Comparison of ENCODE assay signal across 14 cellular contexts in the genomic region with DNA sequence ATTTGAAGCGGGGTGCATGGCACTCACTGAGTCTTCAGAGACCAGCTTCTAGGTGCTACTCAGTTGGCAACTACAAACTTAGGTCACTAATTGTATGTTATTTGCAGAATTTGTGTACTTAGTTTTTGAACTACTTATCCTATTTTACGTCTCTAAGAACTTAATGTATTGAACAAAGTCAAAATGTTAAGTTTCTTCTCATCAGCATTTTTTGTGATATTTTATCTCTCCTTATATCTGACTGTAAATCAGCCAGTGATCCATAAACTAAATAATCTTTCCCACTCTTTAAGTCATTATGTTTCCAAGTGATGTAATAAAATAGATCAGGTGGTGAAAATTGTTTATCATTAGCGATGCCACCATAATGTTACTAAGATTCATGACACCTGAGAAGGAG.
DNase-seq lines count a peak whose midpoint lies in the region; ATAC-seq and TF ChIP-seq lines count a peak whose summit lies in the region.
"Had no signal": no experiment of that assay in that cellular context is flagged by ENCODE, and none has a peak within 500 bp of the region (broad histone marks: within the 10 kb centered on the region; RNA-seq: fewer than 3 reads in every experiment).

No MANE protein-coding gene starts in this region.

- H3K9me3 Mint-ChIP-seq in CD4-positive, alpha-beta memory T cell, result no peaks in the 10 kb centered on the region
- no peaks in the 10 kb centered on the region for H3K9me3 Mint-ChIP-seq in activated T-helper 17 cell treated with anti-CD3 and anti-CD28 coated beads, Interleukin-2, amount 50 U/mL, for 72 hours
- H3K9me3 Mint-ChIP-seq in activated CD8-positive, alpha-beta T cell treated with anti-CD3 and anti-CD28 coated beads, Interleukin-2, amount 10 ng/mL, durations not matched to agents 7 days and 5 days (ENCODE audit: insufficient read depth), result no peaks in the 10 kb centered on the region
- H3K9me3 Mint-ChIP-seq in T-helper 2 cell treated with Interferon-gamma antibody and Interleukin-4, amounts not matched to agents 5 μg/mL and 100 μg/mL, for 36 hours, result no peaks in the 10 kb centered on the region
- H3K9me3 Mint-ChIP-seq: CD8-positive, alpha-beta memory T cell; HFFc6 had no signal

- H3K36me3 ChIP-seq in heart left ventricle, result peaks cover 0 to 33% (median 6%) of the 10 kb centered on the region in 9 donors
- no peaks in the 10 kb centered on the region for H3K36me3 ChIP-seq in CD4-positive, alpha-beta memory T cell (ENCODE audit: insufficient read depth, low read length)
- no peaks in the 10 kb centered on the region for H3K36me3 ChIP-seq in gastrocnemius medialis
- H3K36me3 ChIP-seq: BE2C had no signal

- intact Hi-C loops in heart left ventricle (cut with DNase I) (no loop called here), left cardiac atrium (cut with DNase I) (no loop called here), gastrocnemius medialis (cut with DNase I; ENCODE audit: low total_unique reads) (no loop called here)
- intact Hi-C loops in CD4-positive, alpha-beta memory T cell (cut with micrococcal nuclease), result no loop called here

- H3K4me3 ChIP-seq in heart left ventricle, result no peak overlapping the region
- H3K4me3 ChIP-seq in CD4-positive, alpha-beta memory T cell (ENCODE audit: low read length in 2 of 2), result no peak overlapping the region
- H3K4me3 ChIP-seq in gastrocnemius medialis, result no peak overlapping the region

- peaks cover 10 to 12% (median 11%) of the 10 kb centered on the region in 4 donors for H3K4me1 Mint-ChIP-seq in CD4-positive, alpha-beta memory T cell
- peaks cover 13% of the 10 kb centered on the region for H3K4me1 Mint-ChIP-seq in activated T-helper 17 cell treated with anti-CD3 and anti-CD28 coated beads, Interleukin-2, amount 50 U/mL, for 72 hours
- peaks cover 12% of the 10 kb centered on the region for H3K4me1 Mint-ChIP-seq in activated CD8-positive, alpha-beta T cell treated with anti-CD3 and anti-CD28 coated beads, Interleukin-2, amount 10 ng/mL, durations not matched to agents 7 days and 5 days (ENCODE audit: low read depth)
- peaks cover 11% of the 10 kb centered on the region for H3K4me1 Mint-ChIP-seq in T-helper 2 cell treated with Interferon-gamma antibody and Interleukin-4, amounts not matched to agents 5 μg/mL and 100 μg/mL, for 36 hours (ENCODE audit: low read depth)

- H3K4me1 ChIP-seq in heart left ventricle (peaks cover 0 to 14% (median 3%) of the 10 kb centered on the region in 12 donors), gastrocnemius medialis (peaks cover 19 to 20% of the 10 kb centered on the region in 2 donors)
- H3K4me1 ChIP-seq in CD4-positive, alpha-beta memory T cell (ENCODE audit: insufficient read depth, low read length), result no peaks in the 10 kb centered on the region
- H3K4me1 ChIP-seq: BE2C had no signal

- TF ChIP-seq CTCF in heart left ventricle (IDR thresholded peaks at IDR 0.05) (no peak), gastrocnemius medialis (IDR thresholded peaks at IDR 0.05 in 4 of 5, conservative IDR thresholded peaks at IDR 0.05 in 1 of 5) (no peak)

- H3K27me3 Mint-ChIP-seq in CD4-positive, alpha-beta memory T cell, result no peaks in the 10 kb centered on the region
- H3K27me3 Mint-ChIP-seq in activated T-helper 17 cell treated with anti-CD3 and anti-CD28 coated beads, Interleukin-2, amount 50 U/mL, for 72 hours, result no peaks in the 10 kb centered on the region
- H3K27me3 Mint-ChIP-seq in activated CD8-positive, alpha-beta T cell treated with anti-CD3 and anti-CD28 coated beads, Interleukin-2, amount 10 ng/mL, durations not matched to agents 7 days and 5 days (ENCODE audit: low read depth), result no peaks in the 10 kb centered on the region
- no peaks in the 10 kb centered on the region for H3K27me3 Mint-ChIP-seq in T-helper 2 cell treated with Interferon-gamma antibody and Interleukin-4, amounts not matched to agents 5 μg/mL and 100 μg/mL, for 36 hours (ENCODE audit: low read depth)
- H3K27me3 Mint-ChIP-seq: CD8-positive, alpha-beta memory T cell had no signal

- no peak overlapping the region for H3K4me3 Mint-ChIP-seq in CD4-positive, alpha-beta memory T cell
- H3K4me3 Mint-ChIP-seq in activated T-helper 17 cell treated with anti-CD3 and anti-CD28 coated beads, Interleukin-2, amount 50 U/mL, for 72 hours, result peak overlapping the region; percentile 83
- H3K4me3 Mint-ChIP-seq in activated CD8-positive, alpha-beta T cell treated with anti-CD3 and anti-CD28 coated beads, Interleukin-2, amount 10 ng/mL, durations not matched to agents 7 days and 5 days, result no peak overlapping the region
- H3K4me3 Mint-ChIP-seq in T-helper 2 cell treated with Interferon-gamma antibody and Interleukin-4, amounts not matched to agents 5 μg/mL and 100 μg/mL, for 36 hours, result no peak overlapping the region
- H3K4me3 Mint-ChIP-seq: CD8-positive, alpha-beta memory T cell; HFFc6 had no signal

- H3K27me3 ChIP-seq in heart left ventricle (no peaks in the 10 kb centered on the region), gastrocnemius medialis (no peaks in the 10 kb centered on the region)
- no peaks in the 10 kb centered on the region for H3K27me3 ChIP-seq in CD4-positive, alpha-beta memory T cell (ENCODE audit: insufficient read depth, low read length)
- H3K27me3 ChIP-seq: BE2C had no signal

- no peak for ATAC-seq in heart left ventricle
- ATAC-seq in left cardiac atrium, result no peak
- ATAC-seq in activated T-helper 17 cell treated with anti-CD3 and anti-CD28 coated beads, Interleukin-2, amount 50 U/mL, for 72 hours (replicated peaks), result no peak
- ATAC-seq in gastrocnemius medialis, result no peak
- ATAC-seq in activated CD8-positive, alpha-beta T cell treated with anti-CD3 and anti-CD28 coated beads, Interleukin-2, amount 10 ng/mL, durations not matched to agents 7 days and 5 days, result no peak

- H3K27ac Mint-ChIP-seq in CD4-positive, alpha-beta memory T cell, result peak overlapping the region in 4 of 7 donors; percentile 57 to 97 (median 80)
- peak overlapping the region; percentile 96 for H3K27ac Mint-ChIP-seq in activated T-helper 17 cell treated with anti-CD3 and anti-CD28 coated beads, Interleukin-2, amount 50 U/mL, for 72 hours
- no peak overlapping the region for H3K27ac Mint-ChIP-seq in activated CD8-positive, alpha-beta T cell treated with anti-CD3 and anti-CD28 coated beads, Interleukin-2, amount 10 ng/mL, durations not matched to agents 7 days and 5 days
- H3K27ac Mint-ChIP-seq in T-helper 2 cell treated with Interferon-gamma antibody and Interleukin-4, amounts not matched to agents 5 μg/mL and 100 μg/mL, for 36 hours, result no peak overlapping the region
- H3K27ac Mint-ChIP-seq: HFFc6 had no signal

- peak overlapping the region in 8 of 12 donors; percentile 12 to 79 (median 73) for H3K27ac ChIP-seq in heart left ventricle
- no peak overlapping the region for H3K27ac ChIP-seq in CD4-positive, alpha-beta memory T cell (ENCODE audit: low read depth, low read length)
- peak overlapping the region; percentile 82 to 96 (median 89) for H3K27ac ChIP-seq in gastrocnemius medialis

- CTCF ChIA-PET in CD4-positive, alpha-beta memory T cell (lab: Charles Lee; ENCODE audit: partially characterized antibody), result no interaction called here
- CTCF ChIA-PET in activated CD8-positive, alpha-beta T cell treated with anti-CD3 and anti-CD28 coated beads, Interleukin-2, amount 10 ng/mL, durations not matched to agents 7 days and 5 days (lab: Charles Lee), result interaction anchor here (3.1 kb wide), 1 partner anchor 16 kb away, joined by 14 read pairs; no protein-coding TSS in a partner anchor

- peaks cover 4 to 28% of the 10 kb centered on the region in 2 donors for H3K36me3 Mint-ChIP-seq in CD4-positive, alpha-beta memory T cell
- peaks cover 20% of the 10 kb centered on the region for H3K36me3 Mint-ChIP-seq in activated T-helper 17 cell treated with anti-CD3 and anti-CD28 coated beads, Interleukin-2, amount 50 U/mL, for 72 hours (ENCODE audit: low read depth)
- H3K36me3 Mint-ChIP-seq in activated CD8-positive, alpha-beta T cell treated with anti-CD3 and anti-CD28 coated beads, Interleukin-2, amount 10 ng/mL, durations not matched to agents 7 days and 5 days (ENCODE audit: low read depth), result no peaks in the 10 kb centered on the region
- H3K36me3 Mint-ChIP-seq in T-helper 2 cell treated with Interferon-gamma antibody and Interleukin-4, amounts not matched to agents 5 μg/mL and 100 μg/mL, for 36 hours (ENCODE audit: low read depth), result peaks cover 4% of the 10 kb centered on the region

- in situ Hi-C loops in gastrocnemius medialis (cut with MboI; ENCODE audit: low sequenced_read_pairs in 4 of 4), result no loop called here

- POLR2A ChIA-PET in CD4-positive, alpha-beta memory T cell (lab: Charles Lee; ENCODE audit: partially characterized antibody), result interaction anchor here (1.4 to 3.0 kb wide), 2 partner anchors 16 to 61 kb away, joined by 6 to 41 read pairs; partner anchors contain the start of gene TMEM248
- POLR2A ChIA-PET in activated CD8-positive, alpha-beta T cell treated with anti-CD3 and anti-CD28 coated beads, Interleukin-2, amount 10 ng/mL, durations not matched to agents 7 days and 5 days (lab: Charles Lee), result interaction anchor here (0.7 to 3.4 kb wide), 3 partner anchors 16 to 367 kb away, joined by 3 to 12 read pairs (median 3); no protein-coding TSS in a partner anchor

- no peaks in the 10 kb centered on the region for H3K9me3 ChIP-seq in heart left ventricle
- H3K9me3 ChIP-seq in CD4-positive, alpha-beta memory T cell (ENCODE audit: control insufficient read depth in 1 of 2, low read length in 2 of 2), result no peaks in the 10 kb centered on the region
- H3K9me3 ChIP-seq in gastrocnemius medialis, result no peaks in the 10 kb centered on the region
- H3K9me3 ChIP-seq: BE2C had no signal

- TF ChIP-seq POLR2A in heart left ventricle (IDR thresholded peaks at IDR 0.05), result no peak
- no peak for TF ChIP-seq POLR2A in gastrocnemius medialis (IDR thresholded peaks at IDR 0.05)

- WGBS in heart left ventricle, 4 donors, result 95 to 99% (median 97%) methylated on average over 3 of the region's 3 CpGs

- DNase-seq in heart left ventricle, result no peak
- no peak for DNase-seq in left cardiac atrium
- DNase-seq in CD4-positive, alpha-beta memory T cell, result no peak
- DNase-seq in gastrocnemius medialis, result no peak
- no peak for DNase-seq in activated CD8-positive, alpha-beta T cell treated with anti-CD3 and anti-CD28 coated beads, Interleukin-2, amount 10 ng/mL, durations not matched to agents 7 days and 5 days
- no peak for DNase-seq in T-helper 2 cell treated with Interferon-gamma antibody and Interleukin-4, amounts not matched to agents 5 μg/mL and 100 μg/mL, for 36 hours (ENCODE audit: low spot score)
- DNase-seq: BE2C; CD8-positive, alpha-beta memory T cell; HFFc6; Kasumi-1; NCI-H1105; NCI-H1694; NCI-H524 had no signal

Comparison
In these comparisons a context has a peak if more than half of its experiments do, and no peak if none do; other contexts are left out.
1. H3K27ac Mint-ChIP-seq: peak in CD4-positive, alpha-beta memory T cell (4 of 7) and activated T-helper 17 cell treated with anti-CD3 and anti-CD28 coated beads, Interleukin-2, amount 50 U/mL, for 72 hours (single experiment); none in activated CD8-positive, alpha-beta T cell treated with anti-CD3 and anti-CD28 coated beads, Interleukin-2, amount 10 ng/mL, durations not matched to agents 7 days and 5 days (single experiment) and T-helper 2 cell treated with Interferon-gamma antibody and Interleukin-4, amounts not matched to agents 5 μg/mL and 100 μg/mL, for 36 hours (single experiment).